In genomic region chrX:110114260-110114776, GRCh38 we compare ENCODE assay signal across 31 cellular contexts.
"Had no signal": no experiment of that assay in that cellular context is flagged by ENCODE, and none has a peak within 500 bp of the region (broad histone marks: within the 10 kb centered on the region; RNA-seq: fewer than 3 reads in every experiment).

No MANE protein-coding gene starts in this region.

- FAIRE-seq: colon, islet of Langerhans had no signal

- H3K9me3 Mint-ChIP-seq: endodermal cell; mesothelial cell of epicardium; natural killer cell treated with Interleukin-12 subunit alpha and Interleukin-12 subunit beta and Interleukin-15 and Interleukin-18, amount 100 ng/mL, for 72 hours; neural progenitor cell; stimulated activated effector memory CD8-positive, alpha-beta T cell treated with anti-CD3 and anti-CD28 coated beads, Interleukin-12 subunit alpha, Interleukin-12 subunit beta, amount 100 ng/mL, for 72 hours had no signal

- H3K27ac ChIP-seq: dorsolateral prefrontal cortex, epithelial cell of prostate, gastroesophageal sphincter, left lung, lower lobe of right lung, neural progenitor cell, parathyroid adenoma, prostate gland, right atrium auricular region, sigmoid colon, stomach, thyroid gland, vagina had no signal

- DNase-seq: dorsolateral prefrontal cortex; effector CD4-positive, alpha-beta T cell; endodermal cell; foreskin fibroblast; heart left ventricle; hippocampal formation; left cardiac atrium; left lung; lower lobe of right lung; mucosa of descending colon; naive B cell; sigmoid colon; stimulated activated CD4-positive, alpha-beta T cell treated with anti-CD3 and anti-CD28 coated beads, Interleukin-2, amount 100 ng/mL, for 24 hours; stimulated activated CD4-positive, alpha-beta T cell treated with anti-CD3 and anti-CD28 coated beads, Interleukin-4, amount 100 ng/mL, for 24 hours; stimulated activated naive CD4-positive, alpha-beta T cell treated with Interleukin-2 at 50 U/mL for 16 hours; stomach; thyroid gland; trophoblast cell had no signal

- H3K4me2 ChIP-seq: neural progenitor cell had no signal

- H3K9ac ChIP-seq: neural progenitor cell, parathyroid adenoma had no signal

- H3K4me1 Mint-ChIP-seq: mesothelial cell of epicardium; naive B cell; neural progenitor cell; stimulated activated effector memory CD8-positive, alpha-beta T cell treated with anti-CD3 and anti-CD28 coated beads, Interleukin-12 subunit alpha, Interleukin-12 subunit beta, amount 100 ng/mL, for 72 hours had no signal

- H2AFZ ChIP-seq: neural progenitor cell, parathyroid adenoma had no signal

- H3K9me3 ChIP-seq: gastroesophageal sphincter, heart left ventricle, left lung, lower lobe of right lung, mucosa of descending colon, prostate gland, right atrium auricular region, sigmoid colon, stomach, thyroid gland, vagina had no signal

- H3K4me1 ChIP-seq: gastroesophageal sphincter, left lung, lower lobe of right lung, neural progenitor cell, prostate gland, right atrium auricular region, sigmoid colon, stomach, thyroid gland, vagina had no signal

- H3K27me3 ChIP-seq: gastroesophageal sphincter, left lung, neural progenitor cell, right atrium auricular region, sigmoid colon, thyroid gland, vagina had no signal

- H3K4me3 Mint-ChIP-seq: endodermal cell; mesothelial cell of epicardium; naive B cell; natural killer cell treated with Interleukin-12 subunit alpha and Interleukin-12 subunit beta and Interleukin-15 and Interleukin-18, amount 100 ng/mL, for 72 hours; neural progenitor cell; stimulated activated effector memory CD8-positive, alpha-beta T cell treated with anti-CD3 and anti-CD28 coated beads, Interleukin-12 subunit alpha, Interleukin-12 subunit beta, amount 100 ng/mL, for 72 hours had no signal

- H3K36me3 Mint-ChIP-seq: mesothelial cell of epicardium; naive B cell; natural killer cell treated with Interleukin-12 subunit alpha and Interleukin-12 subunit beta and Interleukin-15 and Interleukin-18, amount 100 ng/mL, for 72 hours; stimulated activated effector memory CD8-positive, alpha-beta T cell treated with anti-CD3 and anti-CD28 coated beads, Interleukin-12 subunit alpha, Interleukin-12 subunit beta, amount 100 ng/mL, for 72 hours had no signal

- H3K27me3 Mint-ChIP-seq: naive B cell had no signal

- H3K4me3 ChIP-seq: dorsolateral prefrontal cortex, gastroesophageal sphincter, heart left ventricle, left lung, lower lobe of right lung, mucosa of descending colon, neural progenitor cell, prostate gland, right atrium auricular region, sigmoid colon, stomach, thyroid gland, vagina had no signal

- H3K36me3 ChIP-seq: gastroesophageal sphincter, left lung, neural progenitor cell, prostate gland, right atrium auricular region, sigmoid colon, thyroid gland, vagina had no signal

- H3K27ac Mint-ChIP-seq: endodermal cell; mesothelial cell of epicardium; naive B cell; natural killer cell treated with Interleukin-12 subunit alpha and Interleukin-12 subunit beta and Interleukin-15 and Interleukin-18, amount 100 ng/mL, for 72 hours; neural progenitor cell; stimulated activated effector memory CD8-positive, alpha-beta T cell treated with anti-CD3 and anti-CD28 coated beads, Interleukin-12 subunit alpha, Interleukin-12 subunit beta, amount 100 ng/mL, for 72 hours had no signal

- H3K79me2 ChIP-seq: parathyroid adenoma had no signal

- ATAC-seq: esophagus mucosa; gastroesophageal sphincter; left lung; lower lobe of right lung; mucosa of descending colon; natural killer cell treated with Interleukin-12 subunit alpha and Interleukin-12 subunit beta and Interleukin-15 and Interleukin-18, amount 100 ng/mL, for 72 hours; stimulated activated effector memory CD8-positive, alpha-beta T cell treated with anti-CD3 and anti-CD28 coated beads, Interleukin-12 subunit alpha, Interleukin-12 subunit beta, amount 100 ng/mL, for 72 hours had no signal
